In genomic region chr10:95273393-95274312, GRCh38 we compare ENCODE assay signal across 10 cellular contexts. TPM values are rescaled to one million over a fixed set of nuclear protein-coding genes. Genes with fewer than 3 reads are reported as not detected.
DNase-seq lines count a peak whose midpoint lies in the region; TF ChIP-seq lines count a peak whose summit lies in the region.
"Had no signal": no experiment of that assay in that cellular context is flagged by ENCODE, and none has a peak within 500 bp of the region (broad histone marks: within the 10 kb centered on the region; RNA-seq: fewer than 3 reads in every experiment).

No MANE protein-coding gene starts in this region.

- DNase-seq in SW480 (ENCODE audit: low spot score) (peak; percentile 50), foreskin fibroblast (peak; percentile 84 to 87), progenitor cell of endocrine pancreas (ENCODE audit: low spot score, unreplicated experiment) (no peak), superior temporal gyrus (ENCODE audit: extremely low spot score) (no peak), NCI-H774 (lab: John Stamatoyannopoulos, UW) (no peak)
- DNase-seq in activated CD8-positive, alpha-beta memory T cell treated with anti-CD3 and anti-CD28 coated beads, Interleukin-2, amount 50 U/mL, for 48 hours: no peak
- DNase-seq in activated T-cell treated with anti-CD3 and anti-CD28 coated beads, Interleukin-2, amount 50 U/mL, for 24 hours: no peak
- DNase-seq: DMS 273 treated with DMSO at 0.1 percent for 48 hours, NCI-H2107 had no signal

- H3K4me1 Mint-ChIP-seq in progenitor cell of endocrine pancreas (ENCODE audit: low read depth): peaks cover 15% of the 10 kb centered on the region
- H3K4me1 Mint-ChIP-seq in activated T-cell treated with anti-CD3 and anti-CD28 coated beads, Interleukin-2, amount 50 U/mL, for 24 hours (ENCODE audit: low read depth): no peaks in the 10 kb centered on the region

- peak overlapping the region; percentile 82 for H3K27ac Mint-ChIP-seq in progenitor cell of endocrine pancreas
- no peak overlapping the region for H3K27ac Mint-ChIP-seq in activated T-cell treated with anti-CD3 and anti-CD28 coated beads, Interleukin-2, amount 50 U/mL, for 24 hours

- H3K36me3 Mint-ChIP-seq in progenitor cell of endocrine pancreas (ENCODE audit: insufficient read depth): peaks cover 14% of the 10 kb centered on the region
- H3K36me3 Mint-ChIP-seq in activated T-cell treated with anti-CD3 and anti-CD28 coated beads, Interleukin-2, amount 50 U/mL, for 24 hours (ENCODE audit: low read depth): no peaks in the 10 kb centered on the region

- H3K27me3 Mint-ChIP-seq in progenitor cell of endocrine pancreas: no peaks in the 10 kb centered on the region
- no peaks in the 10 kb centered on the region for H3K27me3 Mint-ChIP-seq in activated T-cell treated with anti-CD3 and anti-CD28 coated beads, Interleukin-2, amount 50 U/mL, for 24 hours

- TF ChIP-seq CTCF in C4-2B (conservative IDR thresholded peaks at IDR 0.05) (no peak), foreskin fibroblast (IDR thresholded peaks at IDR 0.05; ENCODE audit: low read depth, low read length) (no peak), progenitor cell of endocrine pancreas (IDR thresholded peaks at IDR 0.05; ENCODE audit: unreplicated experiment) (no peak)

- no peak overlapping the region for H3K4me3 Mint-ChIP-seq in progenitor cell of endocrine pancreas (ENCODE audit: low read depth)
- no peak overlapping the region for H3K4me3 Mint-ChIP-seq in activated T-cell treated with anti-CD3 and anti-CD28 coated beads, Interleukin-2, amount 50 U/mL, for 24 hours

- peak overlapping the region; percentile 17; the same call in 1 of the 2 replicates for H3K27ac ChIP-seq in C4-2B

- H3K4me3 ChIP-seq in foreskin fibroblast (ENCODE audit: low read depth in 1 of 2, low read length in 2 of 2): peak overlapping the region; percentile 26 to 39

- peaks cover 4% of the 10 kb centered on the region for H3K9me3 Mint-ChIP-seq in progenitor cell of endocrine pancreas (ENCODE audit: low read depth)
- no peaks in the 10 kb centered on the region for H3K9me3 Mint-ChIP-seq in activated T-cell treated with anti-CD3 and anti-CD28 coated beads, Interleukin-2, amount 50 U/mL, for 24 hours

RNA-seq across cellular contexts. Expression of gene PDLIM1, which starts 17.1 kb away (rescaled TPM):
- total RNA-seq in progenitor cell of endocrine pancreas: 113 and 118 TPM in 2 replicates

Comparison
In these comparisons a context has a peak if more than half of its experiments do, and no peak if none do; other contexts are left out.
1. DNase-seq: peak in SW480 (single experiment) and foreskin fibroblast (2 of 2); none in progenitor cell of endocrine pancreas (single experiment), activated CD8-positive, alpha-beta memory T cell treated with anti-CD3 and anti-CD28 coated beads, Interleukin-2, amount 50 U/mL, for 48 hours (single experiment), activated T-cell treated with anti-CD3 and anti-CD28 coated beads, Interleukin-2, amount 50 U/mL, for 24 hours (single experiment), superior temporal gyrus (single experiment) and NCI-H774 (single experiment).